15 cellular contexts compared by ENCODE assay signal in genomic region chr10:86345296-86346168, GRCh38. TPM values are rescaled to one million over a fixed set of nuclear protein-coding genes. Genes with fewer than 3 reads are reported as not detected.
DNase-seq lines count a peak whose midpoint lies in the region; ATAC-seq, FAIRE-seq and TF ChIP-seq lines count a peak whose summit lies in the region.
"Had no signal": no experiment of that assay in that cellular context is flagged by ENCODE, and none has a peak within 500 bp of the region (broad histone marks: within the 10 kb centered on the region; RNA-seq: fewer than 3 reads in every experiment).

No MANE protein-coding gene starts in this region.

- H3K27me3 ChIP-seq in RWPE2 (ENCODE audit: insufficient read depth, poor library complexity, severe bottlenecking), result no peaks in the 10 kb centered on the region
- H3K27me3 ChIP-seq in thyroid gland, result no peaks in the 10 kb centered on the region
- H3K27me3 ChIP-seq: ascending aorta, suprapubic skin had no signal

- DNase-seq in activated effector memory CD4-positive, alpha-beta T cell treated with anti-CD3 and anti-CD28 coated beads, Interleukin-2, amount 50 U/mL, for 16 hours, result peak; percentile 50
- DNase-seq in activated effector memory CD4-positive, alpha-beta T cell treated with Interleukin-2 at 50 U/mL for 16 hours, result no peak
- DNase-seq in RWPE2 (ENCODE audit: low spot score) (peak; percentile 68), islet precursor cell (peak; percentile 79), thyroid gland (peak; percentile 79 to 82), hypothalamus (lab: John Stamatoyannopoulos, UW) (no peak), D721Med (ENCODE audit: insufficient read length, low spot score) (no peak)
- DNase-seq: activated T-cell treated with anti-CD3 and anti-CD28 coated beads for 4 hours; DND-41; effector CD8-positive, alpha-beta T cell; mesenchymal stem cell had no signal

- no peak for FAIRE-seq in D721Med (lab: Jason Lieb, UNC)

- H3K36me3 ChIP-seq in RWPE2 (ENCODE audit: low read depth), result no peaks in the 10 kb centered on the region
- H3K36me3 ChIP-seq in thyroid gland, result no peaks in the 10 kb centered on the region
- H3K36me3 ChIP-seq: ascending aorta, suprapubic skin had no signal

- H3K4me1 ChIP-seq in RWPE2 (ENCODE audit: insufficient read depth, poor library complexity, severe bottlenecking) (peaks cover 20% of the 10 kb centered on the region), thyroid gland (peaks cover 53 to 67% of the 10 kb centered on the region in 2 donors)
- H3K4me1 ChIP-seq: ascending aorta, suprapubic skin had no signal

- WGBS in thyroid gland, 2 donors, result 63 to 69% methylated on average over 4 to 5 of the region's 6 CpGs

- TF ChIP-seq CTCF in RWPE2 (IDR thresholded peaks at IDR 0.05; ENCODE audit: poor library complexity, severe bottlenecking) (no peak), thyroid gland (IDR thresholded peaks at IDR 0.05) (no peak), D721Med (IDR thresholded peaks at IDR 0.05; ENCODE audit: insufficient read depth, missing control alignments) (no peak)

- H3K9me3 ChIP-seq in RWPE2 (ENCODE audit: severe bottlenecking), result no peaks in the 10 kb centered on the region
- H3K9me3 ChIP-seq in thyroid gland, result no peaks in the 10 kb centered on the region
- H3K9me3 ChIP-seq: ascending aorta, suprapubic skin had no signal

- no peak for TF ChIP-seq POLR2A in thyroid gland (IDR thresholded peaks at IDR 0.05)

- peak; percentile 84 for ATAC-seq in RWPE2 (ENCODE audit: low read depth)
- ATAC-seq in GM21825 (IDR thresholded peaks at IDR 0.05; ENCODE audit: unreplicated experiment), result no peak

- intact Hi-C loops in thyroid gland (cut with DNase I), result no loop called here

- H3K27ac ChIP-seq in RWPE2 (ENCODE audit: poor library complexity, severe bottlenecking) (peak overlapping the region; percentile 32), thyroid gland (peak overlapping the region; percentile 64 to 79 (median 71))
- H3K27ac ChIP-seq: ascending aorta, suprapubic skin had no signal

- H3K4me3 ChIP-seq in RWPE2 (ENCODE audit: severe bottlenecking) (no peak overlapping the region), thyroid gland (replicated peaks in 1 of 3) (no peak overlapping the region)
- H3K4me3 ChIP-seq: ascending aorta, suprapubic skin had no signal

RNA-seq across cellular contexts. Expression of gene GRID1, which starts 21.1 kb away (rescaled TPM):
- total RNA-seq in thyroid gland, result 10 to 100 TPM; 17.2 to 28.1 (median 23.6) TPM
- total RNA-seq: LHCN-M2 had no signal

Comparison
In these comparisons a context has a peak if more than half of its experiments do, and no peak if none do; other contexts are left out.
1. DNase-seq: peak in activated effector memory CD4-positive, alpha-beta T cell treated with anti-CD3 and anti-CD28 coated beads, Interleukin-2, amount 50 U/mL, for 16 hours (single experiment), RWPE2 (single experiment), islet precursor cell (single experiment) and thyroid gland (2 of 2); none in activated effector memory CD4-positive, alpha-beta T cell treated with Interleukin-2 at 50 U/mL for 16 hours (single experiment), hypothalamus (0 of 51) and D721Med (single experiment).